Comparison of ENCODE assay signal across 7 cellular contexts in the genomic region with DNA sequence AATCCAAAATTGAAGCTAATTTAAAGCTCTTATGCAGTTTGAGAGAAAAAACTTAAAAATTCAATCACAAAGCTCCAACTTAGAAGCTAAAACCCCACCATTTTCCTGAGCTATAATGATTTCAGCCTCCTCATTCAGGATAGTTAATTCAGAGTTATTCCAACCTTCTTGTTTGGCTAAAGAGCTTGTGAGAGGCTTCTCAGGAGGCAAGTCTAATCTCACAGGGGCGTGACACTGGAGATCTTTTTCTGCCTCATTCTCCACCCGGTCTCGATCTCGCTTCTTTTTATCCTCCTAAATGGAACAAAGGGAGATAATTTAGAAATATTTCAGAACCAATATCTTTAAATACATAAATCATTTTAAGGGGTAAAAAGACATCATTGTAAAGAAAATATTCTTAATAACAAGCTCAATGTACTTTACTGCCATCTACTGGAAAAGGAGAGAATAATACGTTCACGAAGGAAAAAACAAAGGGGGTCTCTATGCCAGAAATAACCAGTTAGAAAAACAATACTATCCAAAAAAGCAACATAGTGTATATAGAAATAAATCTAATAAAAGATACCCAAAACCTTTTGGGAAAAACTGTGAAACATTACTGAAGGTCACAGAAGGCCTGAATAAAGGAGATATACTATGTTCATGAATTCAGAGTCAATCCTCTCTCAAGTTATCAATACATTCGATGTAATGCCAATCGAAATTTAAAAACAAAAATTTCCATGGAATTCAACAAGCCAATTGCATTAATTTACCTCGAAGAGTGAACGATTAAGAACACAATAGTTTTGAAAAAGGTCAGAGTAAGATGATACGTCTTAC. TPM values are rescaled to one million over a fixed set of nuclear protein-coding genes. Genes with fewer than 3 reads are reported as not detected.
A peak's percentile ranks its signal among the peaks of the same experiment; 100 is the strongest.
DNase-seq lines count a peak whose midpoint lies in the region; TF ChIP-seq lines count a peak whose summit lies in the region.

No MANE protein-coding gene starts in this region.

- H3K27me3 Mint-ChIP-seq in activated naive CD4-positive, alpha-beta T cell treated with anti-CD3 and anti-CD28 coated beads for 36 hours (ENCODE audit: low read depth): no peaks in the 10 kb centered on the region
- H3K27me3 Mint-ChIP-seq in activated CD4-positive, alpha-beta T cell treated with anti-CD3 and anti-CD28 coated beads, Interleukin-2, amount 10 ng/mL, durations not matched to agents 7 days and 5 days: no peaks in the 10 kb centered on the region

- TF ChIP-seq POLR2A in NB4 (IDR thresholded peaks at IDR 0.05; ENCODE audit: extremely low read depth, insufficient read length): no peak

- no peaks in the 10 kb centered on the region for H3K9me3 ChIP-seq in parathyroid adenoma (ENCODE audit: control insufficient read depth, low read length)

- H3K79me2 ChIP-seq in parathyroid adenoma: no peaks in the 10 kb centered on the region

- H3K27ac Mint-ChIP-seq in activated naive CD4-positive, alpha-beta T cell treated with anti-CD3 and anti-CD28 coated beads for 36 hours: no peak overlapping the region
- H3K27ac Mint-ChIP-seq in activated CD4-positive, alpha-beta T cell treated with anti-CD3 and anti-CD28 coated beads, Interleukin-2, amount 10 ng/mL, durations not matched to agents 7 days and 5 days: no peak overlapping the region

- H3K9ac ChIP-seq in parathyroid adenoma: no peak overlapping the region

- no peak overlapping the region for H3K27ac ChIP-seq in parathyroid adenoma

- CTCF ChIA-PET in activated naive CD4-positive, alpha-beta T cell treated with anti-CD3 and anti-CD28 coated beads for 36 hours (lab: Charles Lee): interaction anchor here (0.6 to 8.6 kb wide), 33 partner anchors 9 to 452 kb away, joined by 3 to 149 read pairs (median 4); a partner anchor contains a TSS
- CTCF ChIA-PET in activated CD4-positive, alpha-beta T cell treated with anti-CD3 and anti-CD28 coated beads, Interleukin-2, amount 10 ng/mL, durations not matched to agents 7 days and 5 days (lab: Charles Lee): interaction anchor here (0.7 to 4.9 kb wide), 22 partner anchors 9 to 452 kb away, joined by 3 to 27 read pairs (median 5); a partner anchor contains a TSS

- H3K36me3 ChIP-seq in parathyroid adenoma (ENCODE audit: control insufficient read depth, insufficient read depth, low read length): no peaks in the 10 kb centered on the region

- H3K4me2 ChIP-seq in parathyroid adenoma (ENCODE audit: low read length): no peak overlapping the region

- no peaks in the 10 kb centered on the region for H3K4me1 ChIP-seq in parathyroid adenoma

- intact Hi-C loops in activated naive CD4-positive, alpha-beta T cell treated with anti-CD3 and anti-CD28 coated beads for 36 hours (cut with micrococcal nuclease): loop anchor here (1.0 kb wide), 3 partner anchors 28 to 141 kb away; a partner anchor contains a TSS

- H3K4me1 Mint-ChIP-seq in activated naive CD4-positive, alpha-beta T cell treated with anti-CD3 and anti-CD28 coated beads for 36 hours (ENCODE audit: low read depth): peaks cover 25% of the 10 kb centered on the region
- H3K4me1 Mint-ChIP-seq in activated CD4-positive, alpha-beta T cell treated with anti-CD3 and anti-CD28 coated beads, Interleukin-2, amount 10 ng/mL, durations not matched to agents 7 days and 5 days: peaks cover 35% of the 10 kb centered on the region

- H3K27me3 ChIP-seq in parathyroid adenoma (ENCODE audit: control insufficient read depth, insufficient read depth, low read length): no peaks in the 10 kb centered on the region

- DNase-seq in GF-D8 (lab: John Stamatoyannopoulos, UW) (peak; percentile 18), NB4 (ENCODE audit: low read depth) (peak; percentile 27), choroid plexus epithelial cell (ENCODE audit: low read depth) (peak; percentile 33), activated gamma-delta T cell (lab: John Stamatoyannopoulos, UW) (no peak)
- no peak for DNase-seq in activated naive CD4-positive, alpha-beta T cell treated with anti-CD3 and anti-CD28 coated beads for 36 hours
- no peak for DNase-seq in activated CD4-positive, alpha-beta T cell treated with anti-CD3 and anti-CD28 coated beads, Interleukin-2, amount 10 ng/mL, durations not matched to agents 7 days and 5 days

- TF ChIP-seq CTCF in NB4 (IDR thresholded peaks at IDR 0.05; ENCODE audit: low read depth, low read length) (peak; percentile 38), choroid plexus epithelial cell (conservative IDR thresholded peaks at IDR 0.05; ENCODE audit: low read depth, low read length) (peak; percentile 58), parathyroid adenoma (IDR thresholded peaks at IDR 0.05) (peak; percentile 44)

- H2AFZ ChIP-seq in parathyroid adenoma: no peak overlapping the region

- peaks cover 34% of the 10 kb centered on the region for H3K36me3 Mint-ChIP-seq in activated naive CD4-positive, alpha-beta T cell treated with anti-CD3 and anti-CD28 coated beads for 36 hours (ENCODE audit: low read depth)
- H3K36me3 Mint-ChIP-seq in activated CD4-positive, alpha-beta T cell treated with anti-CD3 and anti-CD28 coated beads, Interleukin-2, amount 10 ng/mL, durations not matched to agents 7 days and 5 days (ENCODE audit: low read depth): peaks cover 55% of the 10 kb centered on the region

- no peak overlapping the region for H3K4me3 Mint-ChIP-seq in activated naive CD4-positive, alpha-beta T cell treated with anti-CD3 and anti-CD28 coated beads for 36 hours
- no peak overlapping the region for H3K4me3 Mint-ChIP-seq in activated CD4-positive, alpha-beta T cell treated with anti-CD3 and anti-CD28 coated beads, Interleukin-2, amount 10 ng/mL, durations not matched to agents 7 days and 5 days

- POLR2A ChIA-PET in activated CD4-positive, alpha-beta T cell treated with anti-CD3 and anti-CD28 coated beads, Interleukin-2, amount 10 ng/mL, durations not matched to agents 7 days and 5 days (lab: Charles Lee): interaction anchor here (1.3 kb wide), 1 partner anchor 28 kb away, joined by 6 read pairs; no protein-coding TSS in a partner anchor

- H3K4me3 ChIP-seq in NB4 (ENCODE audit: low read depth, low read length): no peak overlapping the region
- H3K4me3 ChIP-seq in choroid plexus epithelial cell (ENCODE audit: low read depth, low read length): no peak overlapping the region
- no peak overlapping the region for H3K4me3 ChIP-seq in parathyroid adenoma (ENCODE audit: low read depth, low read length)

- H3K9me3 Mint-ChIP-seq in activated naive CD4-positive, alpha-beta T cell treated with anti-CD3 and anti-CD28 coated beads for 36 hours: no peaks in the 10 kb centered on the region
- H3K9me3 Mint-ChIP-seq in activated CD4-positive, alpha-beta T cell treated with anti-CD3 and anti-CD28 coated beads, Interleukin-2, amount 10 ng/mL, durations not matched to agents 7 days and 5 days: no peaks in the 10 kb centered on the region

RNA-seq across cellular contexts. Expression of a gene that starts 13.9 kb away (rescaled TPM):
- total RNA-seq in activated naive CD4-positive, alpha-beta T cell treated with anti-CD3 and anti-CD28 coated beads for 36 hours: 100 to 1,000 TPM in 1 of 2 experiments, 10 to 100 TPM in 1; 96.7 to 101 TPM
- total RNA-seq in activated CD4-positive, alpha-beta T cell treated with anti-CD3 and anti-CD28 coated beads, Interleukin-2, amount 10 ng/mL, durations not matched to agents 7 days and 5 days: 100 to 1,000 TPM; 102 to 105 TPM

Comparison
In these comparisons a context has a peak if more than half of its experiments do, and no peak if none do; other contexts are left out.
1. DNase-seq: peak in GF-D8 (single experiment), NB4 (single experiment) and choroid plexus epithelial cell (single experiment); none in activated gamma-delta T cell (single experiment), activated naive CD4-positive, alpha-beta T cell treated with anti-CD3 and anti-CD28 coated beads for 36 hours (single experiment) and activated CD4-positive, alpha-beta T cell treated with anti-CD3 and anti-CD28 coated beads, Interleukin-2, amount 10 ng/mL, durations not matched to agents 7 days and 5 days (single experiment).
2. Peak in every context shown above with its lines, with median percentiles within 50 percentile points of each other: CTCF ChIP-seq.